Comparison of ENCODE assay signal across 9 cellular contexts in genomic region chr3:59709702-59710555, GRCh38.
DNase-seq lines count a peak whose midpoint lies in the region; ATAC-seq and TF ChIP-seq lines count a peak whose summit lies in the region.
"Had no signal": no experiment of that assay in that cellular context is flagged by ENCODE, and none has a peak within 500 bp of the region (broad histone marks: within the 10 kb centered on the region; RNA-seq: fewer than 3 reads in every experiment).

No MANE protein-coding gene starts in this region.

- DNase-seq in AG10803 (ENCODE audit: low read depth) = peak; percentile 15
- DNase-seq in Jurkat, Clone E6-1 (ENCODE audit: low read depth, low spot score) = peak; percentile 83
- peak in 48 of 58 donors; percentile 1 to 58 (median 15) for DNase-seq in anterior cingulate cortex (lab: John Stamatoyannopoulos, UW)
- DNase-seq in mucosa of gallbladder (ENCODE audit: low spot score) = peak; percentile 52
- DNase-seq in cerebellar nuclear complex (lab: John Stamatoyannopoulos, UW) = no peak
- DNase-seq in DMS79 (lab: John Stamatoyannopoulos, UW) = no peak
- DNase-seq in kidney glomerular epithelial cell (lab: John Stamatoyannopoulos, UW) = no peak
- DNase-seq: activated T-cell treated with anti-CD3 and anti-CD28 coated beads, Interleukin-2, amount 50 U/mL, for 1 hour had no signal

- ATAC-seq in GM18870 (IDR thresholded peaks at IDR 0.05; ENCODE audit: unreplicated experiment) = no peak

- H3K4me3 ChIP-seq in AG10803 (ENCODE audit: low read length) = no peak overlapping the region
- H3K4me3 ChIP-seq in Jurkat, Clone E6-1 (ENCODE audit: low read length) = peak overlapping the region; percentile 23

- no peak for TF ChIP-seq CTCF in AG10803 (conservative IDR thresholded peaks at IDR 0.05; ENCODE audit: low read length)

Comparison
In these comparisons a context has a peak if more than half of its experiments do, and no peak if none do; other contexts are left out.
1. DNase-seq: peak in AG10803 (single experiment), Jurkat, Clone E6-1 (single experiment), anterior cingulate cortex (48 of 58) and mucosa of gallbladder (single experiment); none in cerebellar nuclear complex (0 of 2), DMS79 (single experiment) and kidney glomerular epithelial cell (single experiment).